9 cellular contexts compared by ENCODE assay signal in genomic region chr19:10874019-10874418, GRCh38. TPM values are rescaled to one million over a fixed set of nuclear protein-coding genes. Genes with fewer than 3 reads are reported as not detected.
DNase-seq lines count a peak whose midpoint lies in the region; TF ChIP-seq lines count a peak whose summit lies in the region.
"Had no signal": no experiment of that assay in that cellular context is flagged by ENCODE, and none has a peak within 500 bp of the region (broad histone marks: within the 10 kb centered on the region; RNA-seq: fewer than 3 reads in every experiment).

No MANE protein-coding gene starts in this region.

- H3K9me3 Mint-ChIP-seq in CD4-positive, alpha-beta memory T cell = peaks cover 0 to 7% (median 0%) of the 10 kb centered on the region in 8 donors
- H3K9me3 Mint-ChIP-seq in HFFc6 = no peaks in the 10 kb centered on the region
- H3K9me3 Mint-ChIP-seq in endothelial cell (ENCODE audit: unreplicated experiment) = no peaks in the 10 kb centered on the region

- H3K27me3 Mint-ChIP-seq in CD4-positive, alpha-beta memory T cell = no peaks in the 10 kb centered on the region
- no peaks in the 10 kb centered on the region; the same call in 1 of the 2 replicates for H3K27me3 Mint-ChIP-seq in HFFc6 (ENCODE audit: insufficient read depth)
- H3K27me3 Mint-ChIP-seq in endothelial cell (ENCODE audit: unreplicated experiment) = peaks cover 14% of the 10 kb centered on the region

- H3K36me3 ChIP-seq in CD4-positive, alpha-beta memory T cell (ENCODE audit: insufficient read depth, low read length) = no peaks in the 10 kb centered on the region
- H3K36me3 ChIP-seq: cardiac muscle cell had no signal

- TF ChIP-seq CTCF in HFFc6 (IDR thresholded peaks at IDR 0.05) (no peak), endothelial cell (IDR thresholded peaks at IDR 0.05; ENCODE audit: unreplicated experiment) (no peak)

- intact Hi-C loops in CD4-positive, alpha-beta memory T cell (cut with micrococcal nuclease) = loop anchor here (5.0 kb wide), 1 partner anchor 307 kb away; the partner anchor contains the start of genes CDKN2D and KRI1

- H3K27me3 ChIP-seq in CD4-positive, alpha-beta memory T cell (ENCODE audit: insufficient read depth, low read length) = no peaks in the 10 kb centered on the region
- H3K27me3 ChIP-seq: cardiac muscle cell had no signal

- no peaks in the 10 kb centered on the region for H3K9me3 ChIP-seq in CD4-positive, alpha-beta memory T cell (ENCODE audit: control insufficient read depth in 1 of 2, low read length in 2 of 2)

- H3K36me3 Mint-ChIP-seq in CD4-positive, alpha-beta memory T cell = peaks cover 0 to 4% of the 10 kb centered on the region in 2 donors
- H3K36me3 Mint-ChIP-seq in HFFc6 (ENCODE audit: low read depth) = no peaks in the 10 kb centered on the region; the same call in 1 of the 2 replicates
- H3K36me3 Mint-ChIP-seq in endothelial cell (ENCODE audit: low read depth, unreplicated experiment) = peaks cover 3% of the 10 kb centered on the region

- no peak for DNase-seq in CD4-positive, alpha-beta memory T cell
- DNase-seq in HFFc6 = no peak
- no peak for DNase-seq in endothelial cell (ENCODE audit: low spot score)
- no peak for DNase-seq in NCI-H524 treated with DMSO at 0.1 percent for 48 hours (lab: John Stamatoyannopoulos, UW)
- DNase-seq in erythroblast (lab: John Stamatoyannopoulos, UW) = no peak
- DNase-seq in OCI-M2 (lab: John Stamatoyannopoulos, UW; ENCODE audit: unreplicated experiment) = no peak
- DNase-seq: activated CD8-positive, alpha-beta memory T cell treated with anti-CD3 and anti-CD28 coated beads, Interleukin-2, amount 50 U/mL, for 4 hours had no signal

- no peak for TF ChIP-seq POLR2A in erythroblast (IDR thresholded peaks at IDR 0.05; ENCODE audit: low read length)

- peak overlapping the region in 7 of 8 donors; percentile 31 to 66 (median 53) for H3K4me3 Mint-ChIP-seq in CD4-positive, alpha-beta memory T cell
- H3K4me3 Mint-ChIP-seq in HFFc6 (0 out of 2 replicates have a peak overlapping the region, but pooled peaks have one; percentile 34), endothelial cell (ENCODE audit: unreplicated experiment) (peak overlapping the region; percentile 56)

- no peak overlapping the region for H3K27ac ChIP-seq in CD4-positive, alpha-beta memory T cell (ENCODE audit: low read depth, low read length)
- H3K27ac ChIP-seq: cardiac muscle cell had no signal

- peaks cover 25% of the 10 kb centered on the region for H3K4me1 ChIP-seq in CD4-positive, alpha-beta memory T cell (ENCODE audit: insufficient read depth, low read length)

- POLR2A ChIA-PET in CD4-positive, alpha-beta memory T cell (lab: Charles Lee; ENCODE audit: partially characterized antibody) = interaction anchor here (2.4 kb wide), 1 partner anchor 157 kb away, joined by 10 read pairs; the partner anchor contains the start of gene DNM2

- no peak overlapping the region for H3K4me3 ChIP-seq in CD4-positive, alpha-beta memory T cell (ENCODE audit: low read length in 2 of 2)
- H3K4me3 ChIP-seq: cardiac muscle cell had no signal

- peaks cover 12 to 40% (median 26%) of the 10 kb centered on the region in 4 donors for H3K4me1 Mint-ChIP-seq in CD4-positive, alpha-beta memory T cell
- H3K4me1 Mint-ChIP-seq in HFFc6 (ENCODE audit: low read depth) = peaks cover 33% of the 10 kb centered on the region
- peaks cover 6% of the 10 kb centered on the region for H3K4me1 Mint-ChIP-seq in endothelial cell (ENCODE audit: unreplicated experiment)

- CTCF ChIA-PET in CD4-positive, alpha-beta memory T cell (lab: Charles Lee; ENCODE audit: partially characterized antibody) = interaction anchor here (1.2 to 6.5 kb wide), 2 partner anchors 10 to 157 kb away, joined by 4 to 30 read pairs; partner anchors contain the start of gene DNM2

- H3K27ac Mint-ChIP-seq in CD4-positive, alpha-beta memory T cell = peak overlapping the region in 3 of 7 donors; percentile 41 to 70 (median 70)
- H3K27ac Mint-ChIP-seq in HFFc6 (no peak overlapping the region), endothelial cell (ENCODE audit: unreplicated experiment) (no peak overlapping the region)

RNA-seq across cellular contexts. Expression of gene CARM1, which starts 2.7 kb away (rescaled TPM):
- 10 to 100 TPM; 25.2 to 26.5 TPM for total RNA-seq in CD4-positive, alpha-beta memory T cell
- 1 to 10 TPM in 1 of 2 donors, under 1 TPM in 1; 0.71 to 1.8 TPM for polyA plus RNA-seq in CD4-positive, alpha-beta memory T cell
- total RNA-seq in HFFc6 (2021; fragmentation: NEBNext Ultra II Directional; extraction: Animal tissue kit (Norgen Biotek cat#: 25700)) = 10 to 100 TPM; 67.2 to 82.1 (median 76.8) TPM
- total RNA-seq in endothelial cell (ENCODE audit: unreplicated experiment) = 63.2 TPM

RNA-seq across cellular contexts. Expression of gene C19orf38, which starts 25.8 kb away (rescaled TPM):
- total RNA-seq in CD4-positive, alpha-beta memory T cell = under 1 TPM; 0.36 to 0.49 TPM
- under 1 TPM in 1 of 2 donors, not detected in 1; 0.21 TPM for polyA plus RNA-seq in CD4-positive, alpha-beta memory T cell
- under 1 TPM in 2 of 6 experiments, not detected in 4; 0.40 to 0.71 TPM for total RNA-seq in HFFc6 (2021; fragmentation: NEBNext Ultra II Directional; extraction: Animal tissue kit (Norgen Biotek cat#: 25700))
- not detected for total RNA-seq in endothelial cell (ENCODE audit: unreplicated experiment)
- polyA plus RNA-seq: neural cell had no signal

RNA-seq across cellular contexts. Expression of gene TMED1, which starts 38.0 kb away (rescaled TPM):
- 10 to 100 TPM in 1 of 2 experiments, 1 to 10 TPM in 1; 9.0 to 10.9 TPM for total RNA-seq in CD4-positive, alpha-beta memory T cell
- 10 to 100 TPM; 24.7 to 24.9 TPM for polyA plus RNA-seq in CD4-positive, alpha-beta memory T cell
- total RNA-seq in HFFc6 (2021; fragmentation: NEBNext Ultra II Directional; extraction: Animal tissue kit (Norgen Biotek cat#: 25700)) = 10 to 100 TPM; 42.8 to 65.0 (median 48.1) TPM
- 22.1 TPM for total RNA-seq in endothelial cell (ENCODE audit: unreplicated experiment)

RNA-seq across cellular contexts. Expression of gene YIPF2, which starts 54.4 kb away (rescaled TPM):
- 10 to 100 TPM; 29.6 TPM for total RNA-seq in CD4-positive, alpha-beta memory T cell
- 10 to 100 TPM; 12.2 to 14.0 TPM for polyA plus RNA-seq in CD4-positive, alpha-beta memory T cell
- 100 to 1,000 TPM in 1 of 6 experiments, 10 to 100 TPM in 5; 78.7 to 105 (median 83.3) TPM for total RNA-seq in HFFc6 (2021; fragmentation: NEBNext Ultra II Directional; extraction: Animal tissue kit (Norgen Biotek cat#: 25700))
- total RNA-seq in endothelial cell (ENCODE audit: unreplicated experiment) = 51.4 TPM

RNA-seq across cellular contexts. Expression of gene TIMM29, which starts 54.6 kb away (rescaled TPM):
- 10 to 100 TPM; 39.6 to 40.9 TPM for total RNA-seq in CD4-positive, alpha-beta memory T cell
- 10 to 100 TPM; 17.7 to 34.6 TPM for polyA plus RNA-seq in CD4-positive, alpha-beta memory T cell
- 10 to 100 TPM; 18.0 to 25.0 (median 20.6) TPM for total RNA-seq in HFFc6 (2021; fragmentation: NEBNext Ultra II Directional; extraction: Animal tissue kit (Norgen Biotek cat#: 25700))
- 18.3 TPM for total RNA-seq in endothelial cell (ENCODE audit: unreplicated experiment)
